In the genomic region with DNA sequence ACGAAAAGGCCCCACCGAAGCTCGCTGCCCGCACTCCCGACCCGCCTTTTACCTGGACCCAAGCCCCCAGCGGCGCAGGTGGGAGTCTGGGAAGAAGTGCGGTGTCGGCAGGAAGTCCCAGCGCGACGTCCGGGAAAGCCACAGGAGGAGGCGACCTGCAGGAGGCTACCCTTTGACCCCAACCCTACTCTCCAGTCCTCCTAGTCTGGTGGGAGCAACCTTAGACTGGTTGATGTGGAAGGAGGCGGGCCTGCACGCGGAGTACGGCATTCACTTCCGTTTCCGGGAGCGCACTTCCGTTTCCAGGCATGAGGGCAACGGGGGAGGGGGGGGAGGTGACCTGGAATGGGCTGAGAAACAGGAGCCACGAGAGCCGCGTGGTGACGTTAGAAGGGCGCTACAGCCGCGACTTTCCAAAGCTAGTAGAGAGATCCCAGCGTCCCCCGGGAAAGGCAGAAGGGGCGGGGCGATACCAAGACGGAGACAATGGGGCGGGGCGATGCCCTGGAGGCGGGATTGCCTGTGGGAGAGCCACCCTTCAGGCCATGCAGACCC, we compare ENCODE assay signal across 7 cellular contexts. TPM values are rescaled to one million over a fixed set of nuclear protein-coding genes. Genes with fewer than 3 reads are reported as not detected.
DNase-seq lines count a peak whose midpoint lies in the region; ATAC-seq and TF ChIP-seq lines count a peak whose summit lies in the region.

No MANE protein-coding gene starts in this region.

- H3K9me3 Mint-ChIP-seq in HFFc6 = peaks cover 75% of the 10 kb centered on the region

- H3K27ac ChIP-seq in brain microvascular endothelial cell = no peak overlapping the region

- peaks cover 11% of the 10 kb centered on the region for H3K4me1 Mint-ChIP-seq in HFFc6 (ENCODE audit: low read depth)

- DNase-seq in HFFc6 (peak; percentile 87), T-helper 9 cell (peak; percentile 19), brain microvascular endothelial cell (peak; percentile 91), left kidney (ENCODE audit: low read depth, low spot score) (peak; percentile 97), NCI-H1694 (lab: John Stamatoyannopoulos, UW) (no peak)
- peak; percentile 13 to 21 (median 21) for DNase-seq in stimulated activated CD4-positive, alpha-beta T cell treated with anti-CD3 and anti-CD28 coated beads, TNF-alpha, amount 100 ng/mL, for 4 hours (ENCODE audit: low read depth in 3 of 3)

- H3K4me3 Mint-ChIP-seq in HFFc6 = peak overlapping the region; percentile 87

- H3K27ac Mint-ChIP-seq in HFFc6 = peak overlapping the region; percentile 70

- in situ Hi-C loops in brain microvascular endothelial cell (cut with HindIII; ENCODE audit: low pct_ligation_motif_present, low sequenced_read_pairs) = no loop called here

- peak overlapping the region; percentile 72 for H3K4me3 ChIP-seq in brain microvascular endothelial cell (ENCODE audit: low read depth, low read length)

- no peaks in the 10 kb centered on the region for H3K36me3 ChIP-seq in brain microvascular endothelial cell (replicated peaks)

- no peak for ATAC-seq in HG02798 (IDR thresholded peaks at IDR 0.05; ENCODE audit: poor library complexity, unreplicated experiment)

- no peaks in the 10 kb centered on the region for H3K27me3 ChIP-seq in brain microvascular endothelial cell (replicated peaks)

- no peaks in the 10 kb centered on the region; the same call in 1 of the 2 replicates for H3K27me3 Mint-ChIP-seq in HFFc6 (ENCODE audit: insufficient read depth)

- peaks cover 64% of the 10 kb centered on the region for H3K36me3 Mint-ChIP-seq in HFFc6 (ENCODE audit: low read depth)

- TF ChIP-seq CTCF in HFFc6 (IDR thresholded peaks at IDR 0.05) = no peak
- TF ChIP-seq CTCF in brain microvascular endothelial cell (IDR thresholded peaks at IDR 0.05; ENCODE audit: low read depth, low read length, missing control alignments) = no peak

RNA-seq across cellular contexts. Expression of a gene that starts 28.5 kb away (rescaled TPM):
- total RNA-seq in HFFc6 (2021; fragmentation: NEBNext Ultra II Directional; extraction: Animal tissue kit (Norgen Biotek cat#: 25700)) = 1 to 10 TPM; 6.3 to 7.8 (median 7.0) TPM

RNA-seq across cellular contexts. Expression of a gene that starts 44.1 kb away (rescaled TPM):
- total RNA-seq in HFFc6 (2021; fragmentation: NEBNext Ultra II Directional; extraction: Animal tissue kit (Norgen Biotek cat#: 25700)) = 1 to 10 TPM in 2 of 6 experiments, under 1 TPM in 4; 0.66 to 1.3 (median 0.91) TPM
